1 cellular context compared by ENCODE assay signal in the genomic region with DNA sequence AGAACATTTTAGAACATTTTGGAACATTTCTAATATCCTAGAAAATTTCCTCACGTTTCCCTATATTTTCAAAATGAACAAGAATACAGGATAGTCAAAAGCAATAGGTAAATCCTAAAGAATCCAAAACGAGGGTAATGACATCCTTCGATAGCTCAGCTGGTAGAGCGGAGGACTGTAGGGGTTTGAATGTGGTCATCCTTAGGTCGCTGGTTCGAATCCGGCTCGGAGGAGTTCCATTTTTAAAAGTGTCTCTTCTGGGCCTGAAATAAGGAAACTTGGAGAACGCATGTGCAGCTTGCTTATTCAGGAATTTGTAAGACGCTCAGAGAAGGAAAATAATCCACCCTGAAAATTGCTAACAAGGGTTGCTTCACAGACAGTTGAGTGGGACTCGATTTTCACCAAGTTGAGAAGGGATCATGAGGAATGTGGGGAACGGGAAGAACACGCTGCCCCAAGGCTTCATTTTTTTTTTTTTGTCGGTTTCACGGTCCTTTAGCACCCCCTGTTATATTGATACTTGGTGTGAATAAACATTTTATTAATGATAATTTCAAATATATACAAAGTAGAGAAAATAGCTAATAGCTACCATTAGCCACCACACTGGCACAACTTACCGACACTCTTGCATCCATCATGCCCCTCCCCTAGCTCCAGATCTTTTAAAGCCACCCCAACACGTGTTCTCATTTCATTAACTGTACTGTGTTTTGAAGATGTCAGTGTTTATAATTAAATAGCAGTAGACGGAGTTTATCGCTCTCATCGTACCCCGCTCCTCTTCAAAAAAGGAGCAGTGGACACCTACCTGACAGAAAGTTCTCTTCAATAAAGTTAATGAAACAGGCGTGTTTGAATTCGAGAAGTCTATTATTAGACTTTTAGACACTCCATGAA.
TF ChIP-seq lines count a peak whose summit lies in the region.

No MANE protein-coding gene starts in this region.

TF ChIP-seq in WTC11, 78 proteins besides CTCF, POLR2A, EP300 and RAD21 (continued from another document):
- TF ChIP-seq ZNF425 (CRISPR knock-in tag; conservative IDR thresholded peaks at IDR 0.05) (no peak), ZNF416 (CRISPR knock-in tag; IDR thresholded peaks at IDR 0.05) (no peak), ELF4 (CRISPR knock-in tag; IDR thresholded peaks at IDR 0.05; ENCODE audit: low read depth) (no peak), ZNF138 (CRISPR knock-in tag; conservative IDR thresholded peaks at IDR 0.05) (no peak), SP1 (CRISPR knock-in tag; conservative IDR thresholded peaks at IDR 0.05) (no peak), SMAD4 (CRISPR knock-in tag; IDR thresholded peaks at IDR 0.05) (no peak), IRF2 (CRISPR knock-in tag; IDR thresholded peaks at IDR 0.05; ENCODE audit: borderline replicate concordance, low read depth) (no peak), MAX (CRISPR knock-in tag; IDR thresholded peaks at IDR 0.05) (no peak), FOXJ3 (CRISPR knock-in tag; IDR thresholded peaks at IDR 0.05; ENCODE audit: borderline replicate concordance) (no peak), TEAD1 (CRISPR knock-in tag; IDR thresholded peaks at IDR 0.05) (0 out of 2 replicates have a peak, but pooled peaks have one; percentile 19), ZMAT4 (CRISPR knock-in tag; IDR thresholded peaks at IDR 0.05) (no peak), NR3C1 (CRISPR knock-in tag; conservative IDR thresholded peaks at IDR 0.05; ENCODE audit: low read depth) (no peak), ETV6 (CRISPR knock-in tag; IDR thresholded peaks at IDR 0.05) (no peak), NR2C2 (CRISPR knock-in tag; IDR thresholded peaks at IDR 0.05) (no peak), JAZF1 (CRISPR knock-in tag; IDR thresholded peaks at IDR 0.05) (no peak), TP53 (CRISPR knock-in tag; IDR thresholded peaks at IDR 0.05) (no peak), CBFB (CRISPR knock-in tag; IDR thresholded peaks at IDR 0.05; ENCODE audit: low read depth) (no peak), JUN (CRISPR knock-in tag; IDR thresholded peaks at IDR 0.05) (no peak), SOX15 (CRISPR knock-in tag; IDR thresholded peaks at IDR 0.05) (no peak), GTF2I (CRISPR knock-in tag; conservative IDR thresholded peaks at IDR 0.05) (no peak), CREM (CRISPR knock-in tag; IDR thresholded peaks at IDR 0.05) (no peak), MYBL2 (CRISPR knock-in tag; IDR thresholded peaks at IDR 0.05) (no peak), RELA (CRISPR knock-in tag; IDR thresholded peaks at IDR 0.05; ENCODE audit: borderline replicate concordance) (no peak)
- TF ChIP-seq, protein P1, sequence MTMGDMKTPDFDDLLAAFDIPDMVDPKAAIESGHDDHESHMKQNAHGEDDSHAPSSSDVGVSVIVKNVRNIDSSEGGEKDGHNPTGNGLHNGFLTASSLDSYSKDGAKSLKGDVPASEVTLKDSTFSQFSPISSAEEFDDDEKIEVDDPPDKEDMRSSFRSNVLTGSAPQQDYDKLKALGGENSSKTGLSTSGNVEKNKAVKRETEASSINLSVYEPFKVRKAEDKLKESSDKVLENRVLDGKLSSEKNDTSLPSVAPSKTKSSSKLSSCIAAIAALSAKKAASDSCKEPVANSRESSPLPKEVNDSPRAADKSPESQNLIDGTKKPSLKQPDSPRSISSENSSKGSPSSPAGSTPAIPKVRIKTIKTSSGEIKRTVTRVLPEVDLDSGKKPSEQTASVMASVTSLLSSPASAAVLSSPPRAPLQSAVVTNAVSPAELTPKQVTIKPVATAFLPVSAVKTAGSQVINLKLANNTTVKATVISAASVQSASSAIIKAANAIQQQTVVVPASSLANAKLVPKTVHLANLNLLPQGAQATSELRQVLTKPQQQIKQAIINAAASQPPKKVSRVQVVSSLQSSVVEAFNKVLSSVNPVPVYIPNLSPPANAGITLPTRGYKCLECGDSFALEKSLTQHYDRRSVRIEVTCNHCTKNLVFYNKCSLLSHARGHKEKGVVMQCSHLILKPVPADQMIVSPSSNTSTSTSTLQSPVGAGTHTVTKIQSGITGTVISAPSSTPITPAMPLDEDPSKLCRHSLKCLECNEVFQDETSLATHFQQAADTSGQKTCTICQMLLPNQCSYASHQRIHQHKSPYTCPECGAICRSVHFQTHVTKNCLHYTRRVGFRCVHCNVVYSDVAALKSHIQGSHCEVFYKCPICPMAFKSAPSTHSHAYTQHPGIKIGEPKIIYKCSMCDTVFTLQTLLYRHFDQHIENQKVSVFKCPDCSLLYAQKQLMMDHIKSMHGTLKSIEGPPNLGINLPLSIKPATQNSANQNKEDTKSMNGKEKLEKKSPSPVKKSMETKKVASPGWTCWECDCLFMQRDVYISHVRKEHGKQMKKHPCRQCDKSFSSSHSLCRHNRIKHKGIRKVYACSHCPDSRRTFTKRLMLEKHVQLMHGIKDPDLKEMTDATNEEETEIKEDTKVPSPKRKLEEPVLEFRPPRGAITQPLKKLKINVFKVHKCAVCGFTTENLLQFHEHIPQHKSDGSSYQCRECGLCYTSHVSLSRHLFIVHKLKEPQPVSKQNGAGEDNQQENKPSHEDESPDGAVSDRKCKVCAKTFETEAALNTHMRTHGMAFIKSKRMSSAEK (CRISPR knock-in tag; IDR thresholded peaks at IDR 0.05; ENCODE audit: borderline replicate concordance), result 0 out of 2 replicates have a peak, but pooled peaks have one; percentile 65
- TF ChIP-seq, protein P2, sequence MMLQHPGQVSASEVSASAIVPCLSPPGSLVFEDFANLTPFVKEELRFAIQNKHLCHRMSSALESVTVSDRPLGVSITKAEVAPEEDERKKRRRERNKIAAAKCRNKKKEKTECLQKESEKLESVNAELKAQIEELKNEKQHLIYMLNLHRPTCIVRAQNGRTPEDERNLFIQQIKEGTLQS (CRISPR knock-in tag; conservative IDR thresholded peaks at IDR 0.05), result no peak
- TF ChIP-seq, protein P3, sequence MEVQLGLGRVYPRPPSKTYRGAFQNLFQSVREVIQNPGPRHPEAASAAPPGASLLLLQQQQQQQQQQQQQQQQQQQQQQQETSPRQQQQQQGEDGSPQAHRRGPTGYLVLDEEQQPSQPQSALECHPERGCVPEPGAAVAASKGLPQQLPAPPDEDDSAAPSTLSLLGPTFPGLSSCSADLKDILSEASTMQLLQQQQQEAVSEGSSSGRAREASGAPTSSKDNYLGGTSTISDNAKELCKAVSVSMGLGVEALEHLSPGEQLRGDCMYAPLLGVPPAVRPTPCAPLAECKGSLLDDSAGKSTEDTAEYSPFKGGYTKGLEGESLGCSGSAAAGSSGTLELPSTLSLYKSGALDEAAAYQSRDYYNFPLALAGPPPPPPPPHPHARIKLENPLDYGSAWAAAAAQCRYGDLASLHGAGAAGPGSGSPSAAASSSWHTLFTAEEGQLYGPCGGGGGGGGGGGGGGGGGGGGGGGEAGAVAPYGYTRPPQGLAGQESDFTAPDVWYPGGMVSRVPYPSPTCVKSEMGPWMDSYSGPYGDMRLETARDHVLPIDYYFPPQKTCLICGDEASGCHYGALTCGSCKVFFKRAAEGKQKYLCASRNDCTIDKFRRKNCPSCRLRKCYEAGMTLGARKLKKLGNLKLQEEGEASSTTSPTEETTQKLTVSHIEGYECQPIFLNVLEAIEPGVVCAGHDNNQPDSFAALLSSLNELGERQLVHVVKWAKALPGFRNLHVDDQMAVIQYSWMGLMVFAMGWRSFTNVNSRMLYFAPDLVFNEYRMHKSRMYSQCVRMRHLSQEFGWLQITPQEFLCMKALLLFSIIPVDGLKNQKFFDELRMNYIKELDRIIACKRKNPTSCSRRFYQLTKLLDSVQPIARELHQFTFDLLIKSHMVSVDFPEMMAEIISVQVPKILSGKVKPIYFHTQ (CRISPR knock-in tag; IDR thresholded peaks at IDR 0.05), result peak; percentile 64; the same call in 1 of the 2 replicates
- TF ChIP-seq, protein P4, sequence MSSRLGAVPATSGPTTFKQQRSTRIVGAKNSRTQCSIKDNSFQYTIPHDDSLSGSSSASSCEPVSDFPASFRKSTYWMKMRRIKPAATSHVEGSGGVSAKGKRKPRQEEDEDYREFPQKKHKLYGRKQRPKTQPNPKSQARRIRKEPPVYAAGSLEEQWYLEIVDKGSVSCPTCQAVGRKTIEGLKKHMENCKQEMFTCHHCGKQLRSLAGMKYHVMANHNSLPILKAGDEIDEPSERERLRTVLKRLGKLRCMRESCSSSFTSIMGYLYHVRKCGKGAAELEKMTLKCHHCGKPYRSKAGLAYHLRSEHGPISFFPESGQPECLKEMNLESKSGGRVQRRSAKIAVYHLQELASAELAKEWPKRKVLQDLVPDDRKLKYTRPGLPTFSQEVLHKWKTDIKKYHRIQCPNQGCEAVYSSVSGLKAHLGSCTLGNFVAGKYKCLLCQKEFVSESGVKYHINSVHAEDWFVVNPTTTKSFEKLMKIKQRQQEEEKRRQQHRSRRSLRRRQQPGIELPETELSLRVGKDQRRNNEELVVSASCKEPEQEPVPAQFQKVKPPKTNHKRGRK (CRISPR knock-in tag; IDR thresholded peaks at IDR 0.05; ENCODE audit: borderline replicate concordance), result no peak
